In the genomic region with DNA sequence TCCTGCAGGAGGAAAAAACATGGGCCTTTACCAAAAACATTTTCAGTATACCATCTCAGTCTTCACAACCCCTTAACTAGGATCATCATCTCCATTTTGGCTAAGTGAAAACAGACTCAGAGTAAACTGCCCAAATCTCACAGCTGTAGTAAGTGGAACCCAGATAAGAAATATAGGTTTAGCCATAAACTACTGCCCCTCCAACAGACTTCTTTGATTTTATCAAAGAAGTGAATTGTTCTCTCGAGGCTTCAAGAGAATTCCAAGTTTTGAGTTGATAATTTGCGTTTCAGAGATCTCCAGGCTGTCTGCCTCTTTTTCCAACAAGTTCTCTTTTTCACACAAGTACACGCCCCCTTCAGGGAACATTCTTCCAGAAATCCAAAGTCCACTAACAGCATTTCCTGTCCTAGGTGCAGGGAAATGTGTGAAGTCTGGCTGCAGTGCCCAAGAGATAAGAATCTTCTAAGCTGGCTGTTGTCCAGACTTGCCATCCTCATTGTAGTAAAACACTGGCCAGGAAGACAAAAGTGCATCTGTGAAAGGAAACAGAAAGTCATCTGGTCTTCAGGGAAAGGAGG, we compare ENCODE assay signal across 9 cellular contexts. TPM values are rescaled to one million over a fixed set of nuclear protein-coding genes. Genes with fewer than 3 reads are reported as not detected.
DNase-seq lines count a peak whose midpoint lies in the region; ATAC-seq and TF ChIP-seq lines count a peak whose summit lies in the region.
"Had no signal": no experiment of that assay in that cellular context is flagged by ENCODE, and none has a peak within 500 bp of the region (broad histone marks: within the 10 kb centered on the region; RNA-seq: fewer than 3 reads in every experiment).

No MANE protein-coding gene starts in this region.

- H3K27me3 ChIP-seq in BE2C: no peaks in the 10 kb centered on the region
- no peaks in the 10 kb centered on the region for H3K27me3 ChIP-seq in colonic mucosa

- H3K36me3 ChIP-seq in BE2C (no peaks in the 10 kb centered on the region), colonic mucosa (peaks cover 4% of the 10 kb centered on the region)

- intact Hi-C loops in colonic mucosa (cut with DNase I): loop anchor here (2.0 kb wide), 2 partner anchors 123 to 153 kb away; no protein-coding TSS in a partner anchor

- TF ChIP-seq CTCF in BE2C (IDR thresholded peaks at IDR 0.05; ENCODE audit: low read depth, low read length): no peak
- no peak for TF ChIP-seq CTCF in colonic mucosa (IDR thresholded peaks at IDR 0.05)

- H3K9me3 ChIP-seq in BE2C: no peaks in the 10 kb centered on the region
- no peaks in the 10 kb centered on the region for H3K9me3 ChIP-seq in colonic mucosa

- H3K27ac ChIP-seq in colonic mucosa: peak overlapping the region; percentile 94

- no peak for ATAC-seq in HG03460 (IDR thresholded peaks at IDR 0.05; ENCODE audit: unreplicated experiment)

- peak; percentile 37 for DNase-seq in BE2C
- DNase-seq in LoVo (ENCODE audit: low spot score): peak; percentile 87
- DNase-seq in colonic mucosa: peak; percentile 92
- DNase-seq in mucosa of gallbladder (ENCODE audit: low spot score): peak; percentile 86
- no peak for DNase-seq in NCI-H748 (lab: John Stamatoyannopoulos, UW; ENCODE audit: unreplicated experiment)
- no peak for DNase-seq in activated CD4-positive, alpha-beta T cell treated with anti-CD3 and anti-CD28 coated beads for 48 hours
- DNase-seq in GOT3 (lab: John Stamatoyannopoulos, UW): no peak

- peak overlapping the region in 1 of 2 donors; percentile 62 for H3K9ac ChIP-seq in colonic mucosa (ENCODE audit: low read depth in 2 of 2, low read length in 2 of 2)

- H3K4me3 ChIP-seq in BE2C (ENCODE audit: low read depth, low read length) (no peak overlapping the region), colonic mucosa (no peak overlapping the region)

- no peaks in the 10 kb centered on the region for H3K4me1 ChIP-seq in BE2C
- peaks cover 15% of the 10 kb centered on the region for H3K4me1 ChIP-seq in colonic mucosa

RNA-seq across cellular contexts. Expression of gene RNF19B, which starts 30.8 kb away (rescaled TPM):
- polyA plus RNA-seq in BE2C (2012; ENCODE audit: insufficient read depth, insufficient read length, low read depth): 7.0 TPM
- total RNA-seq in colonic mucosa: 100 to 1,000 TPM in 1 of 2 donors, 10 to 100 TPM in 1; 44.4 to 106 TPM
- total RNA-seq in mucosa of gallbladder: 31.4 TPM

RNA-seq across cellular contexts. Expression of gene TMEM54, which starts 32.6 kb away (rescaled TPM):
- not detected for polyA plus RNA-seq in BE2C (2012; ENCODE audit: insufficient read depth, insufficient read length, low read depth)
- total RNA-seq in colonic mucosa (100 to 1,000 TPM; 715 to 878 TPM), mucosa of gallbladder (372 TPM)
- total RNA-seq: naive thymus-derived CD4-positive, alpha-beta T cell had no signal
- polyA plus RNA-seq: naive thymus-derived CD4-positive, alpha-beta T cell had no signal

RNA-seq across cellular contexts. Expression of gene HPCA, which starts 47.5 kb away (rescaled TPM):
- polyA plus RNA-seq in BE2C (2012; ENCODE audit: insufficient read depth, insufficient read length, low read depth): 0.57 TPM
- total RNA-seq in colonic mucosa (1 to 10 TPM; 1.6 to 3.0 TPM), mucosa of gallbladder (1.8 TPM)
- polyA plus RNA-seq: naive thymus-derived CD4-positive, alpha-beta T cell had no signal

Comparison
In these comparisons a context has a peak if more than half of its experiments do, and no peak if none do; other contexts are left out.
1. DNase-seq: peak in BE2C (single experiment), LoVo (single experiment), colonic mucosa (single experiment) and mucosa of gallbladder (single experiment); none in NCI-H748 (single experiment), activated CD4-positive, alpha-beta T cell treated with anti-CD3 and anti-CD28 coated beads for 48 hours (single experiment) and GOT3 (single experiment).